In genomic region chr2:112684415-112684775, GRCh38 we compare ENCODE assay signal across 16 cellular contexts. TPM values are rescaled to one million over a fixed set of nuclear protein-coding genes. Genes with fewer than 3 reads are reported as not detected.
DNase-seq lines count a peak whose midpoint lies in the region; ATAC-seq and TF ChIP-seq lines count a peak whose summit lies in the region.
"Had no signal": no experiment of that assay in that cellular context is flagged by ENCODE, and none has a peak within 500 bp of the region (broad histone marks: within the 10 kb centered on the region; RNA-seq: fewer than 3 reads in every experiment).

No MANE protein-coding gene starts in this region.

- no peaks in the 10 kb centered on the region for H3K79me2 ChIP-seq in GM23338 (replicated peaks; ENCODE audit: insufficient read depth)
- H3K79me2 ChIP-seq in osteoblast (ENCODE audit: insufficient read depth, low read length): no peaks in the 10 kb centered on the region

- H3K9me2 ChIP-seq in GM23338 (ENCODE audit: insufficient read depth): no peaks in the 10 kb centered on the region

- peaks cover 2% of the 10 kb centered on the region for H3K27me3 Mint-ChIP-seq in GM23338 (ENCODE audit: insufficient read depth, low read depth, poor library complexity)
- H3K27me3 Mint-ChIP-seq in activated T-helper 17 cell treated with anti-CD3 and anti-CD28 coated beads, Interleukin-2, amount 50 U/mL, for 72 hours: no peaks in the 10 kb centered on the region
- no peaks in the 10 kb centered on the region for H3K27me3 Mint-ChIP-seq in activated naive CD8-positive, alpha-beta T cell treated with anti-CD3 and anti-CD28 coated beads for 36 hours
- H3K27me3 Mint-ChIP-seq: CD4-positive, alpha-beta T cell had no signal

- H4K20me1 ChIP-seq in GM23338 (replicated peaks; ENCODE audit: insufficient read depth) (no peaks in the 10 kb centered on the region), osteoblast (ENCODE audit: insufficient read depth, low read length) (no peaks in the 10 kb centered on the region)

- TF ChIP-seq POLR2A in erythroblast (IDR thresholded peaks at IDR 0.05; ENCODE audit: low read length) (no peak), testis (IDR thresholded peaks at IDR 0.05) (no peak)

- H3K27ac ChIP-seq in GM23338 (ENCODE audit: low read depth): no peak overlapping the region
- H3K27ac ChIP-seq in osteoblast (ENCODE audit: low read depth, low read length): no peak overlapping the region
- no peak overlapping the region for H3K27ac ChIP-seq in testis

- no peak for TF ChIP-seq CTCF in GM23338 (conservative IDR thresholded peaks at IDR 0.05; ENCODE audit: low read depth in 2 of 2)
- no peak for TF ChIP-seq CTCF in osteoblast (IDR thresholded peaks at IDR 0.05; ENCODE audit: extremely low read depth, low read depth, low read length)
- no peak for TF ChIP-seq CTCF in testis (IDR thresholded peaks at IDR 0.05)

- H3K4me3 ChIP-seq in GM23338 (no peak overlapping the region), osteoblast (ENCODE audit: insufficient read depth, low read length) (no peak overlapping the region), testis (no peak overlapping the region)

- DNase-seq in GM23338 (ENCODE audit: low spot score) (no peak), erythroblast (lab: John Stamatoyannopoulos, UW) (peak; percentile 62 to 73), osteoblast (ENCODE audit: insufficient read length, low spot score, missing footprints) (no peak), testis (no peak)
- DNase-seq in activated naive CD4-positive, alpha-beta T cell (lab: John Stamatoyannopoulos, UW): no peak
- DNase-seq in activated naive CD8-positive, alpha-beta T cell treated with anti-CD3 and anti-CD28 coated beads for 36 hours: no peak
- DNase-seq: ACHN; C1 segment of cervical spinal cord; Calu3; CD4-positive, alpha-beta T cell; DMS 273 treated with DMSO at 0.1 percent for 48 hours had no signal

- no peak overlapping the region for H3K27ac Mint-ChIP-seq in GM23338
- H3K27ac Mint-ChIP-seq in activated T-helper 17 cell treated with anti-CD3 and anti-CD28 coated beads, Interleukin-2, amount 50 U/mL, for 72 hours: peak overlapping the region; percentile 50
- no peak overlapping the region for H3K27ac Mint-ChIP-seq in activated naive CD8-positive, alpha-beta T cell treated with anti-CD3 and anti-CD28 coated beads for 36 hours
- H3K27ac Mint-ChIP-seq: CD4-positive, alpha-beta T cell had no signal

- WGBS in testis, 2 donors: 67 to 73% methylated on average over 3 of the region's 3 CpGs

- H3K36me3 ChIP-seq in GM23338 (ENCODE audit: insufficient read depth) (no peaks in the 10 kb centered on the region), osteoblast (ENCODE audit: insufficient read depth, low read length) (no peaks in the 10 kb centered on the region), testis (ENCODE audit: low read depth, missing control alignments) (no peaks in the 10 kb centered on the region)

- intact Hi-C loops in testis (cut with DNase I; ENCODE audit: low total_unique reads): no loop called here

- H3K9me3 ChIP-seq in osteoblast (ENCODE audit: low read depth, low read length): no peaks in the 10 kb centered on the region
- H3K9me3 ChIP-seq in testis: no peaks in the 10 kb centered on the region

- H3K4me1 ChIP-seq in GM23338 (ENCODE audit: insufficient read depth) (no peaks in the 10 kb centered on the region), osteoblast (ENCODE audit: insufficient read depth, low read length) (peaks cover 16% of the 10 kb centered on the region), testis (no peaks in the 10 kb centered on the region)

- no peak for ATAC-seq in GM23338
- ATAC-seq in activated T-helper 17 cell treated with anti-CD3 and anti-CD28 coated beads, Interleukin-2, amount 50 U/mL, for 72 hours (replicated peaks): no peak
- no peak for ATAC-seq in GM21360 (IDR thresholded peaks at IDR 0.05; ENCODE audit: unreplicated experiment)
- ATAC-seq: HCT116 had no signal

- no peaks in the 10 kb centered on the region for H3K27me3 ChIP-seq in GM23338 (ENCODE audit: insufficient read depth)
- H3K27me3 ChIP-seq in osteoblast (ENCODE audit: insufficient read depth, low read length): no peaks in the 10 kb centered on the region
- no peaks in the 10 kb centered on the region for H3K27me3 ChIP-seq in testis

- H3K4me1 Mint-ChIP-seq in GM23338: no peaks in the 10 kb centered on the region; the same call in 1 of the 3 replicates
- peaks cover 8% of the 10 kb centered on the region for H3K4me1 Mint-ChIP-seq in activated T-helper 17 cell treated with anti-CD3 and anti-CD28 coated beads, Interleukin-2, amount 50 U/mL, for 72 hours
- H3K4me1 Mint-ChIP-seq in activated naive CD8-positive, alpha-beta T cell treated with anti-CD3 and anti-CD28 coated beads for 36 hours: no peaks in the 10 kb centered on the region

- no peak overlapping the region for H3K4me2 ChIP-seq in GM23338
- H3K4me2 ChIP-seq in osteoblast (ENCODE audit: insufficient read depth, low read length): no peak overlapping the region

- no peaks in the 10 kb centered on the region for H3K9me3 Mint-ChIP-seq in GM23338
- no peaks in the 10 kb centered on the region for H3K9me3 Mint-ChIP-seq in activated T-helper 17 cell treated with anti-CD3 and anti-CD28 coated beads, Interleukin-2, amount 50 U/mL, for 72 hours
- no peaks in the 10 kb centered on the region for H3K9me3 Mint-ChIP-seq in activated naive CD8-positive, alpha-beta T cell treated with anti-CD3 and anti-CD28 coated beads for 36 hours
- H3K9me3 Mint-ChIP-seq: CD4-positive, alpha-beta T cell had no signal

- no peak overlapping the region for H3K4me3 Mint-ChIP-seq in GM23338
- no peak overlapping the region for H3K4me3 Mint-ChIP-seq in activated T-helper 17 cell treated with anti-CD3 and anti-CD28 coated beads, Interleukin-2, amount 50 U/mL, for 72 hours
- H3K4me3 Mint-ChIP-seq in activated naive CD8-positive, alpha-beta T cell treated with anti-CD3 and anti-CD28 coated beads for 36 hours: no peak overlapping the region
- H3K4me3 Mint-ChIP-seq: CD4-positive, alpha-beta T cell had no signal

- H3K36me3 Mint-ChIP-seq in GM23338 (ENCODE audit: low read depth): no peaks in the 10 kb centered on the region
- H3K36me3 Mint-ChIP-seq in activated T-helper 17 cell treated with anti-CD3 and anti-CD28 coated beads, Interleukin-2, amount 50 U/mL, for 72 hours (ENCODE audit: low read depth): no peaks in the 10 kb centered on the region
- H3K36me3 Mint-ChIP-seq in activated naive CD8-positive, alpha-beta T cell treated with anti-CD3 and anti-CD28 coated beads for 36 hours: no peaks in the 10 kb centered on the region

- H2AFZ ChIP-seq in GM23338: 0 out of 2 replicates have a peak overlapping the region, but pooled peaks have one; percentile 70
- peak overlapping the region; percentile 6 for H2AFZ ChIP-seq in osteoblast (ENCODE audit: low read length)

- H3F3A ChIP-seq in GM23338 (replicated peaks; ENCODE audit: low read depth): no peaks in the 10 kb centered on the region

TF ChIP-seq in GM23338, 12 proteins besides CTCF, POLR2A, EP300 and RAD21 (continues in another document):
- TF ChIP-seq EZH2phosphoT487 (IDR thresholded peaks at IDR 0.05; ENCODE audit: unreplicated experiment) (no peak), STAT1 (IDR thresholded peaks at IDR 0.05; ENCODE audit: unreplicated experiment) (no peak), POLR2AphosphoS5 (IDR thresholded peaks at IDR 0.05; ENCODE audit: low read depth) (no peak)

RNA-seq across cellular contexts. Expression of gene NT5DC4, which starts 36.4 kb away (rescaled TPM):
- total RNA-seq in GM23338 (2014; rRNA removed; shearing (Covaris generic)): not detected in 2 replicates
- polyA plus RNA-seq in GM23338 (2016; fragmentation: Nextera tagmentation; extraction: Ambion mirVana) (not detected in 2 replicates), testis (ENCODE audit: insufficient read depth, low read depth, low replicate concordance) (4.2 TPM)
- not detected for total RNA-seq in activated T-helper 17 cell treated with anti-CD3 and anti-CD28 coated beads, Interleukin-2, amount 50 U/mL, for 72 hours
- total RNA-seq in osteoblast (not detected in 2 replicates), testis (1 to 10 TPM; 2.8 to 2.9 TPM)
- not detected for total RNA-seq in activated naive CD8-positive, alpha-beta T cell treated with anti-CD3 and anti-CD28 coated beads for 36 hours
- total RNA-seq: A172; CD4-positive, alpha-beta T cell; Daoy had no signal

RNA-seq across cellular contexts. Expression of gene SLC20A1, which starts 38.7 kb away (rescaled TPM):
- total RNA-seq in GM23338 (2014; rRNA removed; shearing (Covaris generic)): 81.9 and 84.3 TPM in 2 replicates
- polyA plus RNA-seq in GM23338 (2016; fragmentation: Nextera tagmentation; extraction: Ambion mirVana) (50.1 and 52.9 TPM in 2 replicates), testis (ENCODE audit: insufficient read depth, low read depth, low replicate concordance) (30.2 TPM)
- total RNA-seq in activated T-helper 17 cell treated with anti-CD3 and anti-CD28 coated beads, Interleukin-2, amount 50 U/mL, for 72 hours: 100 to 1,000 TPM in 1 of 2 donors, 10 to 100 TPM in 1; 77.3 to 124 TPM
- total RNA-seq in osteoblast (96.3 and 131 TPM in 2 replicates), testis (10 to 100 TPM; 38.7 to 47.8 TPM)
- 10 to 100 TPM; 81.8 to 84.6 TPM for total RNA-seq in activated naive CD8-positive, alpha-beta T cell treated with anti-CD3 and anti-CD28 coated beads for 36 hours

Comparison
In these comparisons a context has a peak if more than half of its experiments do, and no peak if none do; other contexts are left out.
1. DNase-seq: peak in erythroblast (2 of 2); none in GM23338 (single experiment), osteoblast (single experiment), activated naive CD4-positive, alpha-beta T cell (0 of 4), testis (single experiment) and activated naive CD8-positive, alpha-beta T cell treated with anti-CD3 and anti-CD28 coated beads for 36 hours (single experiment).